In the genomic region with DNA sequence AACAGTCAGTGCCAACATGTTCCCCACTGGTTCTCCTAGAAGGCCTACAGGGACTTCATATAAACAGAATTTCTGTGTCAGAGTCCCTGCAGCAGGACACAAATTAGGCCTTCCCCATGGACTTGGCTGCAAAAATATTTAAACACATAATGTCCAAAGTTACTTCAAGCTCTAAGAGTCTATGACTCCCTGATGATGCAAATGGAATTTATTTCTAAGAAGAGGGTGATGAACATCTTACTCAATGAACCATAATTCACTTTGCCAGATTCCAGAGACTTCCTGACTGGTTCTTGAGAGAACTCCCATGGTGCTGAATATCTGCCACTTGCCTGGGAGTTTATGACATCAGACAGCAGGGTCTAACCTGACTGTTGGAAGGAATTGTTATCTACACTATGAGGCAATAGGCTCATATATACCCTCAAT, we compare ENCODE assay signal across 10 cellular contexts. TPM values are rescaled to one million over a fixed set of nuclear protein-coding genes. Genes with fewer than 3 reads are reported as not detected.
DNase-seq lines count a peak whose midpoint lies in the region; ATAC-seq, FAIRE-seq and TF ChIP-seq lines count a peak whose summit lies in the region.
"Had no signal": no experiment of that assay in that cellular context is flagged by ENCODE, and none has a peak within 500 bp of the region (broad histone marks: within the 10 kb centered on the region; RNA-seq: fewer than 3 reads in every experiment).

No MANE protein-coding gene starts in this region.

- TF ChIP-seq EP300 in esophagus muscularis mucosa (IDR thresholded peaks at IDR 0.05): no peak
- TF ChIP-seq EP300 in ovary (IDR thresholded peaks at IDR 0.05): no peak

- CTCF ChIA-PET in activated CD4-positive, alpha-beta T cell treated with anti-CD3 and anti-CD28 coated beads for 36 hours (lab: Charles Lee): no interaction called here
- CTCF ChIA-PET in activated CD8-positive, alpha-beta T cell treated with anti-CD3 and anti-CD28 coated beads, Interleukin-2, amount 10 ng/mL, durations not matched to agents 7 days and 5 days (lab: Charles Lee): no interaction called here

- H3K36me3 ChIP-seq in esophagus muscularis mucosa (no peaks in the 10 kb centered on the region), ovary (no peaks in the 10 kb centered on the region)

- TF ChIP-seq POLR2A in esophagus muscularis mucosa (IDR thresholded peaks at IDR 0.05; ENCODE audit: low read depth) (no peak), ovary (IDR thresholded peaks at IDR 0.05) (no peak)

- no peak overlapping the region for H3K4me3 ChIP-seq in AG09309 (ENCODE audit: control insufficient read depth, low read depth, low read length)
- H3K4me3 ChIP-seq in esophagus muscularis mucosa: no peak overlapping the region
- no peak overlapping the region for H3K4me3 ChIP-seq in ovary

- DNase-seq in AG09309 (ENCODE audit: low read depth): peak; percentile 70
- peak; percentile 64 for DNase-seq in RCC 7860 (ENCODE audit: low spot score)
- DNase-seq in esophagus muscularis mucosa (ENCODE audit: extremely low spot score): no peak
- peak; percentile 83 for DNase-seq in kidney tubule cell (ENCODE audit: low spot score)
- DNase-seq in activated CD4-positive, alpha-beta T cell treated with anti-CD3 and anti-CD28 coated beads for 36 hours: no peak
- no peak for DNase-seq in activated CD8-positive, alpha-beta T cell treated with anti-CD3 and anti-CD28 coated beads, Interleukin-2, amount 10 ng/mL, durations not matched to agents 7 days and 5 days
- no peak for DNase-seq in GM19239 (ENCODE audit: insufficient read length, low spot score)
- DNase-seq in ovary: no peak
- DNase-seq: substantia nigra had no signal

- peaks cover 19% of the 10 kb centered on the region for H3K27me3 Mint-ChIP-seq in activated CD4-positive, alpha-beta T cell treated with anti-CD3 and anti-CD28 coated beads for 36 hours
- H3K27me3 Mint-ChIP-seq in activated CD8-positive, alpha-beta T cell treated with anti-CD3 and anti-CD28 coated beads, Interleukin-2, amount 10 ng/mL, durations not matched to agents 7 days and 5 days (ENCODE audit: low read depth): peaks cover 5% of the 10 kb centered on the region

- no peaks in the 10 kb centered on the region for H3K4me1 Mint-ChIP-seq in activated CD4-positive, alpha-beta T cell treated with anti-CD3 and anti-CD28 coated beads for 36 hours
- no peaks in the 10 kb centered on the region for H3K4me1 Mint-ChIP-seq in activated CD8-positive, alpha-beta T cell treated with anti-CD3 and anti-CD28 coated beads, Interleukin-2, amount 10 ng/mL, durations not matched to agents 7 days and 5 days (ENCODE audit: low read depth)

- H3K36me3 Mint-ChIP-seq in activated CD4-positive, alpha-beta T cell treated with anti-CD3 and anti-CD28 coated beads for 36 hours (ENCODE audit: low read depth): no peaks in the 10 kb centered on the region
- H3K36me3 Mint-ChIP-seq in activated CD8-positive, alpha-beta T cell treated with anti-CD3 and anti-CD28 coated beads, Interleukin-2, amount 10 ng/mL, durations not matched to agents 7 days and 5 days (ENCODE audit: low read depth): no peaks in the 10 kb centered on the region
- H3K36me3 Mint-ChIP-seq: memory B cell had no signal

- no peak overlapping the region for H3K27ac Mint-ChIP-seq in activated CD4-positive, alpha-beta T cell treated with anti-CD3 and anti-CD28 coated beads for 36 hours
- no peak overlapping the region for H3K27ac Mint-ChIP-seq in activated CD8-positive, alpha-beta T cell treated with anti-CD3 and anti-CD28 coated beads, Interleukin-2, amount 10 ng/mL, durations not matched to agents 7 days and 5 days
- H3K27ac Mint-ChIP-seq: memory B cell had no signal

- H3K9me3 Mint-ChIP-seq in activated CD4-positive, alpha-beta T cell treated with anti-CD3 and anti-CD28 coated beads for 36 hours (ENCODE audit: low read depth): no peaks in the 10 kb centered on the region
- no peaks in the 10 kb centered on the region for H3K9me3 Mint-ChIP-seq in activated CD8-positive, alpha-beta T cell treated with anti-CD3 and anti-CD28 coated beads, Interleukin-2, amount 10 ng/mL, durations not matched to agents 7 days and 5 days (ENCODE audit: insufficient read depth)
- H3K9me3 Mint-ChIP-seq: memory B cell had no signal

- POLR2A ChIA-PET in activated CD4-positive, alpha-beta T cell treated with anti-CD3 and anti-CD28 coated beads for 36 hours (lab: Charles Lee): no interaction called here
- POLR2A ChIA-PET in activated CD8-positive, alpha-beta T cell treated with anti-CD3 and anti-CD28 coated beads, Interleukin-2, amount 10 ng/mL, durations not matched to agents 7 days and 5 days (lab: Charles Lee): no interaction called here

- intact Hi-C loops in esophagus muscularis mucosa (cut with DNase I): no loop called here
- intact Hi-C loops in activated CD4-positive, alpha-beta T cell treated with anti-CD3 and anti-CD28 coated beads for 36 hours (cut with DNase I, micrococcal nuclease): no loop called here
- intact Hi-C loops in ovary (cut with DNase I): no loop called here

- H3K27ac ChIP-seq in esophagus muscularis mucosa (replicated peaks in 1 of 4): peak overlapping the region in 3 of 4 donors; percentile 23 to 42 (median 35)
- H3K27ac ChIP-seq in ovary: no peak overlapping the region

- H3K4me1 ChIP-seq in esophagus muscularis mucosa (peaks cover 0 to 12% (median 9%) of the 10 kb centered on the region in 4 donors), ovary (ENCODE audit: insufficient read depth) (peaks cover 8% of the 10 kb centered on the region)

- TF ChIP-seq CTCF in AG09309 (IDR thresholded peaks at IDR 0.05; ENCODE audit: control insufficient read depth, insufficient read depth, low read depth, low read length, missing control alignments) (no peak), esophagus muscularis mucosa (IDR thresholded peaks at IDR 0.05) (no peak), ovary (IDR thresholded peaks at IDR 0.05) (no peak)

- FAIRE-seq in RCC 7860 (lab: Jason Lieb, UNC): no peak
- no peak for FAIRE-seq in GM19239 (lab: Jason Lieb, UNC)

- H3K9me3 ChIP-seq in esophagus muscularis mucosa (no peaks in the 10 kb centered on the region), ovary (no peaks in the 10 kb centered on the region)

- ATAC-seq in activated CD4-positive, alpha-beta T cell treated with anti-CD3 and anti-CD28 coated beads for 36 hours: no peak
- ATAC-seq in activated CD8-positive, alpha-beta T cell treated with anti-CD3 and anti-CD28 coated beads, Interleukin-2, amount 10 ng/mL, durations not matched to agents 7 days and 5 days: no peak

- no peak overlapping the region for H3K4me3 Mint-ChIP-seq in activated CD4-positive, alpha-beta T cell treated with anti-CD3 and anti-CD28 coated beads for 36 hours
- no peak overlapping the region for H3K4me3 Mint-ChIP-seq in activated CD8-positive, alpha-beta T cell treated with anti-CD3 and anti-CD28 coated beads, Interleukin-2, amount 10 ng/mL, durations not matched to agents 7 days and 5 days
- H3K4me3 Mint-ChIP-seq: memory B cell had no signal

- peaks cover 0 to 8% (median 0%) of the 10 kb centered on the region in 4 donors for H3K27me3 ChIP-seq in esophagus muscularis mucosa
- H3K27me3 ChIP-seq in ovary: no peaks in the 10 kb centered on the region

RNA-seq across cellular contexts. Expression of a gene that starts 32.7 kb away (rescaled TPM):
- total RNA-seq in esophagus muscularis mucosa (1 to 10 TPM; 1.7 to 3.2 (median 2.6) TPM), ovary (1 to 10 TPM in 6 of 7 donors, under 1 TPM in 1; 0.95 to 9.1 (median 3.6) TPM)
- total RNA-seq in activated CD4-positive, alpha-beta T cell treated with anti-CD3 and anti-CD28 coated beads for 36 hours: not detected
- total RNA-seq in activated CD8-positive, alpha-beta T cell treated with anti-CD3 and anti-CD28 coated beads, Interleukin-2, amount 10 ng/mL, durations not matched to agents 7 days and 5 days: not detected
- polyA plus RNA-seq in ovary: 1 to 10 TPM in 1 of 2 donors, under 1 TPM in 1; 0.87 to 1.9 TPM

Comparison
In these comparisons a context has a peak if more than half of its experiments do, and no peak if none do; other contexts are left out.
1. DNase-seq: peak in AG09309 (single experiment), RCC 7860 (single experiment) and kidney tubule cell (single experiment); none in esophagus muscularis mucosa (single experiment), activated CD4-positive, alpha-beta T cell treated with anti-CD3 and anti-CD28 coated beads for 36 hours (single experiment), activated CD8-positive, alpha-beta T cell treated with anti-CD3 and anti-CD28 coated beads, Interleukin-2, amount 10 ng/mL, durations not matched to agents 7 days and 5 days (single experiment), GM19239 (single experiment) and ovary (0 of 5).
2. H3K27ac ChIP-seq: peak in esophagus muscularis mucosa (3 of 4); none in ovary (0 of 2).